ENCODE assay signal across 8 cellular contexts in the genomic region with DNA sequence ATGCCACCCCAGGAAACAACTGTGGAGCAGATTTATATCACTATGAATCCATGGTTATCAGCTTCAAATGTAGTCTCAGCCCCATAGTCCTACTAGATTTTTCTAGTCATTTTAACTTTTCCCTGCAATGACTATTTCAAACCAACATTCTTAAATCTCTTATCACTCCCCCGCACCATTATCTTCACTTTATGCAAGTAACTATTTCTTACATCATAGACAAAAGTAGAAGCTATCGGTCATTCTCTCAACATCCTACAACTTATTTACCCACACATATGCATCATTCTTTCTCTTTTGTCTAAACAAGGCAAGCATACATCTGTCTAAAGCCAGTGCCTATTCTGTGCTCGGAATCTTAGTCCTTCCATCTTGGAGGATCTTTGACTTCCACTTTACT.
"Had no signal": no experiment of that assay in that cellular context is flagged by ENCODE, and none has a peak within 500 bp of the region (broad histone marks: within the 10 kb centered on the region; RNA-seq: fewer than 3 reads in every experiment).

No MANE protein-coding gene starts in this region.

- H3K4me3 Mint-ChIP-seq: GM23338, H9, IgD-negative memory B cell had no signal

- H3K4me3 ChIP-seq: GM23338 had no signal

- H3K9ac ChIP-seq: KMS-11 had no signal

- DNase-seq: H9, HCEC 1CT, KBM-7 had no signal

- H3K4me2 ChIP-seq: GM23338, KMS-11 had no signal

- ATAC-seq: GM23338, HepG2 had no signal

- H3K9me3 Mint-ChIP-seq: GM23338, H9, IgD-negative memory B cell had no signal

- H3K27me3 Mint-ChIP-seq: IgD-negative memory B cell had no signal

- H2AFZ ChIP-seq: GM23338 had no signal

- H3K27ac Mint-ChIP-seq: GM23338, H9, IgD-negative memory B cell had no signal

- H3K27ac ChIP-seq: HL-60, KMS-11 had no signal
